Comparison of ENCODE assay signal across 1 cellular context in genomic region chr7:23410446-23411183, GRCh38.
A peak's percentile ranks its signal among the peaks of the same experiment; 100 is the strongest.
TF ChIP-seq lines count a peak whose summit lies in the region.

No MANE protein-coding gene starts in this region.

TF ChIP-seq in GM12878, 131 proteins besides CTCF, POLR2A, EP300 and RAD21 (continued from another document and continues in another):
- peak; percentile 51; the same call in 1 of the 2 replicates for TF ChIP-seq ZBTB40 (IDR thresholded peaks at IDR 0.05; ENCODE audit: borderline replicate concordance)
- no peak for TF ChIP-seq IRF5 (IDR thresholded peaks at IDR 0.05; ENCODE audit: borderline replicate concordance)
- 0 out of 2 replicates have a peak, but pooled peaks have one; percentile 42 for TF ChIP-seq NBN (IDR thresholded peaks at IDR 0.05)
- no peak for TF ChIP-seq SP1 (IDR thresholded peaks at IDR 0.05; ENCODE audit: low read depth, low read length)
- TF ChIP-seq BRCA1 (IDR thresholded peaks at IDR 0.05; ENCODE audit: low read depth, low read length) = no peak
- TF ChIP-seq JUNB (IDR thresholded peaks at IDR 0.05) = peak; percentile 93
- TF ChIP-seq RUNX3 (IDR thresholded peaks at IDR 0.05; ENCODE audit: low read length) = peak; percentile 85
- TF ChIP-seq RELB (IDR thresholded peaks at IDR 0.05; ENCODE audit: low read depth) = peak; percentile 60; the same call in 1 of the 2 replicates
- TF ChIP-seq CBX5 (IDR thresholded peaks at IDR 0.05; ENCODE audit: low read depth) = 0 out of 2 replicates have a peak, but pooled peaks have one; percentile 64
- peak; percentile 70 for TF ChIP-seq BCL3 (IDR thresholded peaks at IDR 0.05; ENCODE audit: borderline replicate concordance, insufficient read depth, low read depth, low read length, poor library complexity, severe bottlenecking)
- no peak for TF ChIP-seq CUX1 (IDR thresholded peaks at IDR 0.05; ENCODE audit: insufficient replicate concordance, low read depth, low read length)
- no peak for TF ChIP-seq RB1 (IDR thresholded peaks at IDR 0.05; ENCODE audit: borderline replicate concordance)
- no peak for TF ChIP-seq HDGF (IDR thresholded peaks at IDR 0.05)
- TF ChIP-seq EED (IDR thresholded peaks at IDR 0.05; ENCODE audit: low read depth) = peak; percentile 52; the same call in 1 of the 2 replicates
- peak; percentile 83 for TF ChIP-seq CREM (IDR thresholded peaks at IDR 0.05; ENCODE audit: low read depth)
- no peak for TF ChIP-seq BCLAF1 (IDR thresholded peaks at IDR 0.05)
- TF ChIP-seq IRF3 (IDR thresholded peaks at IDR 0.05) = no peak
- TF ChIP-seq ATF2 (IDR thresholded peaks at IDR 0.05; ENCODE audit: low read length) = peak; percentile 96
- TF ChIP-seq NRF1 (conservative IDR thresholded peaks at IDR 0.05; ENCODE audit: low read depth, low read length) = no peak
- no peak for TF ChIP-seq SIN3A (IDR thresholded peaks at IDR 0.05; ENCODE audit: low read depth, low read length)
- TF ChIP-seq CHD4 (IDR thresholded peaks at IDR 0.05) = no peak
- no peak for TF ChIP-seq BMI1 (IDR thresholded peaks at IDR 0.05; ENCODE audit: borderline replicate concordance)
- peak; percentile 49 for TF ChIP-seq BCL11A (IDR thresholded peaks at IDR 0.05; ENCODE audit: low read depth, low read length)
- TF ChIP-seq KAT2A (conservative IDR thresholded peaks at IDR 0.05; ENCODE audit: control insufficient read depth, low read depth, low read length) = no peak
- TF ChIP-seq ZNF687 (IDR thresholded peaks at IDR 0.05) = no peak
- TF ChIP-seq SIX5 (IDR thresholded peaks at IDR 0.05; ENCODE audit: low read depth, low read length, severe bottlenecking) = no peak
- TF ChIP-seq SUPT20H (IDR thresholded peaks at IDR 0.05; ENCODE audit: borderline replicate concordance, control insufficient read depth, low read depth, low read length) = no peak
- TF ChIP-seq ZBED1 (IDR thresholded peaks at IDR 0.05; ENCODE audit: borderline replicate concordance) = peak; percentile 76; the same call in 1 of the 2 replicates
- no peak for TF ChIP-seq HDAC2 (IDR thresholded peaks at IDR 0.05)
- no peak for TF ChIP-seq ZNF217 (IDR thresholded peaks at IDR 0.05)
- peak; percentile 31; the same call in 1 of the 2 replicates for TF ChIP-seq SPI1 (IDR thresholded peaks at IDR 0.05; ENCODE audit: borderline replicate concordance, insufficient read depth, low read depth, low read length)
- no peak for TF ChIP-seq ZNF24 (IDR thresholded peaks at IDR 0.05)
